In the genomic region with DNA sequence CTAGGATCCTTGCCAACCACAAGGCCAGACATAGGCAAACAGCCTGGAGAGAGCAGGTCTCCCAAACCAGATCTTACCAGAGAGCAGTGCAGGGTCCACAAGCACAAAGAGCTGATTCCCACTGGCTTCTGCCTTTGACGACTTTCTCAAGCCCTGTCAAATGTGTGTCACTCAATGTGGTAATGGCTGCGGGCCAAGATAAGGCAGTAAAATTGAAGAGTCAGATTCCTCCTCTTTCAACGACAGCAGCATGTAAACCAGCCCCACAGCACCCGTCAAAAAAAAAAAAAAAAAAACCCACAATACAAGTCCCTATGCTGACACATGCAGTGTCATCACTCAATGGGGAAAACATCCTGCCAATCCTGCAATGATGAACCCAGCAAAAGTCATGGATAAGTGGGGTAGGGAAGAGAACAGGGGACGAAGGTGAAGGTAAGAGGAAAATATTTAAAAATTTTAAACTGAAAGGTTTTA, we compare ENCODE assay signal across 8 cellular contexts. TPM values are rescaled to one million over a fixed set of nuclear protein-coding genes. Genes with fewer than 3 reads are reported as not detected.
DNase-seq lines count a peak whose midpoint lies in the region; ATAC-seq and TF ChIP-seq lines count a peak whose summit lies in the region.

TSS of gene STON2 (minus strand) at position 123 of the 477 bp plus-strand sequence. CDS start 1,942 bp downstream, outside the sequence.

- peaks cover 26% of the 10 kb centered on the region for H3K36me3 ChIP-seq in SJCRH30

- no peaks in the 10 kb centered on the region for H3K9me3 ChIP-seq in SJCRH30 (replicated peaks)

- intact Hi-C loops in sciatic nerve (cut with DNase I), result no loop called here

- TF ChIP-seq CTCF in fibroblast of mammary gland (conservative IDR thresholded peaks at IDR 0.05; ENCODE audit: control insufficient read depth, insufficient read depth, low read depth, low read length), result no peak

- H3K4me1 ChIP-seq in SJCRH30, result peaks cover 19% of the 10 kb centered on the region

- no peak within 1 kb of the TSS for H3K4me3 ChIP-seq in SJCRH30
- no peak within 1 kb of the TSS for H3K4me3 ChIP-seq in fibroblast of mammary gland (ENCODE audit: control insufficient read depth, low read depth, low read length)

- DNase-seq in AML-193 (lab: John Stamatoyannopoulos, UW), result peak; percentile 32 to 44
- peak; percentile 20 for DNase-seq in HS-27A (ENCODE audit: low read depth)
- DNase-seq in SJCRH30, result peak in 1 of 2 experiments; percentile 12
- DNase-seq in fibroblast of mammary gland (ENCODE audit: low read depth), result peak; percentile 96
- peak; percentile 68 for DNase-seq in sciatic nerve (ENCODE audit: low spot score)
- no peak for DNase-seq in SKM-1 (lab: John Stamatoyannopoulos, UW; ENCODE audit: unreplicated experiment)

- ATAC-seq in sciatic nerve, result peak; percentile 55
- no peak for ATAC-seq in HG02571 (IDR thresholded peaks at IDR 0.05; ENCODE audit: unreplicated experiment)
- no peak for ATAC-seq in HG02852 (IDR thresholded peaks at IDR 0.05; ENCODE audit: unreplicated experiment)

- H3K27ac ChIP-seq in SJCRH30, result peak within 1 kb of the TSS; percentile 60

- no peaks in the 10 kb centered on the region for H3K27me3 ChIP-seq in SJCRH30

RNA-seq across cellular contexts. Expression of gene STON2, which starts in this region (rescaled TPM):
- total RNA-seq in SJCRH30 (2014; rRNA removed; shearing (Covaris generic)), result 26.2 and 27.4 TPM in 2 replicates
- total RNA-seq in sciatic nerve, result 54.4 TPM
